ENCODE assay signal across 31 cellular contexts in genomic region chr5:146394486-146394885, GRCh38. TPM values are rescaled to one million over a fixed set of nuclear protein-coding genes. Genes with fewer than 3 reads are reported as not detected.
"Had no signal": no experiment of that assay in that cellular context is flagged by ENCODE, and none has a peak within 500 bp of the region (broad histone marks: within the 10 kb centered on the region; RNA-seq: fewer than 3 reads in every experiment).

No MANE protein-coding gene starts in this region.

- H3K27ac ChIP-seq: coronary artery, esophagus squamous epithelium, prostate gland, right atrium auricular region, suprapubic skin, transverse colon, upper lobe of right lung, uterus had no signal

- H3K36me3 ChIP-seq: esophagus squamous epithelium, prostate gland, right atrium auricular region, suprapubic skin, transverse colon, upper lobe of right lung, uterus had no signal

- H3K4me1 ChIP-seq: esophagus squamous epithelium, prostate gland, right atrium auricular region, suprapubic skin, transverse colon, upper lobe of right lung, uterus had no signal

- H3K4me3 ChIP-seq: coronary artery, esophagus squamous epithelium, lung, prostate gland, right atrium auricular region, smooth muscle cell, suprapubic skin, transverse colon, upper lobe of right lung, uterus had no signal

- H3K27me3 ChIP-seq: right atrium auricular region, uterus had no signal

- H3K9me3 ChIP-seq: esophagus squamous epithelium, prostate gland, right atrium auricular region, suprapubic skin, transverse colon, upper lobe of right lung, uterus had no signal

- DNase-seq: dermis blood vessel endothelial cell; effector memory CD8-positive, alpha-beta T cell; erythroblast; esophagus squamous epithelium; head of caudate nucleus; kidney; mesenchymal stem cell; midbrain; naive thymus-derived CD8-positive, alpha-beta T cell; nucleus accumbens; stimulated activated CD4-positive, alpha-beta T cell treated with anti-CD3 and anti-CD28 coated beads, Interleukin-12 subunit alpha, Interleukin-12 subunit beta, amount 100 ng/mL, for 4 hours; stimulated activated CD4-positive, alpha-beta T cell treated with anti-CD3 and anti-CD28 coated beads, Interleukin-1b, Interleukin-23, amount 100 ng/mL, for 48 hours; stimulated activated CD4-positive, alpha-beta T cell treated with anti-CD3 and anti-CD28 coated beads, Interleukin-4, amount 100 ng/mL, for 1 hour; stimulated activated CD8-positive, alpha-beta memory T cell treated with anti-CD3 and anti-CD28 coated beads, Interleukin-4, amount 100 ng/mL, for 48 hours; stimulated activated naive CD4-positive, alpha-beta T cell; stimulated activated naive CD8-positive, alpha-beta T cell treated with anti-CD3 and anti-CD28 coated beads, Interleukin-15, amount 100 ng/mL, for 72 hours; transverse colon; upper lobe of right lung; uterus had no signal

- H3K4me2 ChIP-seq: smooth muscle cell had no signal

- FAIRE-seq: endometrium, frontal cortex, kidney had no signal

RNA-seq across cellular contexts. Expression of gene POU4F3, which starts 55.8 kb away (rescaled TPM):
- total RNA-seq: dermis blood vessel endothelial cell, esophagus squamous epithelium, frontal cortex, left lobe of liver, liver, osteocyte, prostate gland, right atrium auricular region, sciatic nerve, smooth muscle cell, transverse colon, upper lobe of right lung had no signal
- polyA plus RNA-seq: liver, smooth muscle cell had no signal
